In genomic region chr6:30616811-30617564, GRCh38 we compare ENCODE assay signal across 8 cellular contexts. TPM values are rescaled to one million over a fixed set of nuclear protein-coding genes. Genes with fewer than 3 reads are reported as not detected.
DNase-seq lines count a peak whose midpoint lies in the region; ATAC-seq and TF ChIP-seq lines count a peak whose summit lies in the region.

TSS of gene PPP1R10 (minus strand) at chr6:30617243. CDS start at chr6:30609944, 7,299 bp downstream.

- peak within 1 kb of the TSS; percentile 95 for H3K4me3 Mint-ChIP-seq in T-helper 1 cell treated with Interleukin-12 subunit alpha and Interleukin-12 subunit beta and Interleukin-4 antibody, amounts not matched to agents 30 μg/mL and 1 μg/mL, for 36 hours

- WGBS in heart right ventricle, 2 donors, result 0 to 1% methylated on average over 40 of the region's 40 CpGs

- in situ Hi-C loops in GM13977 (cut with MboI; ENCODE audit: low pct_unique_long_range_greater_than_20kb, low sequenced_read_pairs, unreplicated experiment), result no loop called here

- TF ChIP-seq CTCF in GM13977 (IDR thresholded peaks at IDR 0.05; ENCODE audit: extremely low read depth, insufficient read depth, missing control alignments) (no peak), heart right ventricle (IDR thresholded peaks at IDR 0.05) (no peak), upper lobe of right lung (IDR thresholded peaks at IDR 0.05) (no peak)

- peaks cover 43% of the 10 kb centered on the region for H3K36me3 Mint-ChIP-seq in T-helper 1 cell treated with Interleukin-12 subunit alpha and Interleukin-12 subunit beta and Interleukin-4 antibody, amounts not matched to agents 30 μg/mL and 1 μg/mL, for 36 hours (ENCODE audit: low read depth)

- intact Hi-C loops in heart right ventricle (cut with DNase I) (loop anchor here in 6 of 10 donors (1.0 to 5.0 kb wide), 5 partner anchors 70 to 125 kb away; partner anchors contain the start of genes TUBB (in 5 of the 6), FLOT1 (in 1 of the 6), IER3 (in 1 of the 6) and PPP1R18 (in 1 of the 6)), posterior vena cava (cut with DNase I) (no loop called here), upper lobe of right lung (cut with DNase I) (no loop called here)

- H3K36me3 ChIP-seq in heart right ventricle (peaks cover 4 to 61% (median 32%) of the 10 kb centered on the region in 9 donors), upper lobe of right lung (peaks cover 39% of the 10 kb centered on the region)

- ATAC-seq in HG02884 (IDR thresholded peaks at IDR 0.05; ENCODE audit: unreplicated experiment), result peak; percentile 75
- ATAC-seq in heart right ventricle, result peak; percentile 89 to 94 (median 92)
- ATAC-seq in upper lobe of right lung, result peak; percentile 92

- peak within 1 kb of the TSS; percentile 86 to 98 (median 95) for H3K27ac ChIP-seq in heart right ventricle
- peak within 1 kb of the TSS; percentile 99 for H3K27ac ChIP-seq in upper lobe of right lung

- H3K27ac Mint-ChIP-seq in T-helper 1 cell treated with Interleukin-12 subunit alpha and Interleukin-12 subunit beta and Interleukin-4 antibody, amounts not matched to agents 30 μg/mL and 1 μg/mL, for 36 hours, result peak within 1 kb of the TSS; percentile 98

- H3K9me3 ChIP-seq in heart right ventricle, result no peaks in the 10 kb centered on the region
- H3K9me3 ChIP-seq in upper lobe of right lung, result no peaks in the 10 kb centered on the region

- peaks cover 6% of the 10 kb centered on the region for H3K27me3 Mint-ChIP-seq in T-helper 1 cell treated with Interleukin-12 subunit alpha and Interleukin-12 subunit beta and Interleukin-4 antibody, amounts not matched to agents 30 μg/mL and 1 μg/mL, for 36 hours (ENCODE audit: low read depth)

- peaks cover 12 to 44% (median 40%) of the 10 kb centered on the region in 9 donors for H3K4me1 ChIP-seq in heart right ventricle
- peaks cover 34% of the 10 kb centered on the region for H3K4me1 ChIP-seq in upper lobe of right lung

- peaks cover 35% of the 10 kb centered on the region for H3K4me1 Mint-ChIP-seq in T-helper 1 cell treated with Interleukin-12 subunit alpha and Interleukin-12 subunit beta and Interleukin-4 antibody, amounts not matched to agents 30 μg/mL and 1 μg/mL, for 36 hours (ENCODE audit: low read depth)

- H3K27me3 ChIP-seq in heart right ventricle (no peaks in the 10 kb centered on the region), upper lobe of right lung (no peaks in the 10 kb centered on the region)

- peak; percentile 92 for DNase-seq in GM13977 (ENCODE audit: low spot score)
- peak; percentile 98 for DNase-seq in NCI-H1694 (lab: John Stamatoyannopoulos, UW)
- DNase-seq in amniotic stem cell (lab: John Stamatoyannopoulos, UW), result peak; percentile 99
- peak; percentile 97 to 100 for DNase-seq in heart right ventricle
- peak; percentile 99 for DNase-seq in posterior vena cava (ENCODE audit: low spot score)
- peak; percentile 98 for DNase-seq in upper lobe of right lung

- H3K4me3 ChIP-seq in heart right ventricle (peak within 1 kb of the TSS; percentile 57 to 94 (median 76)), upper lobe of right lung (peak within 1 kb of the TSS; percentile 70)

- no peaks in the 10 kb centered on the region for H3K9me3 Mint-ChIP-seq in T-helper 1 cell treated with Interleukin-12 subunit alpha and Interleukin-12 subunit beta and Interleukin-4 antibody, amounts not matched to agents 30 μg/mL and 1 μg/mL, for 36 hours

RNA-seq across cellular contexts. Expression of gene PPP1R10, which starts in this region (rescaled TPM):
- total RNA-seq in heart right ventricle (10 to 100 TPM; 24.9 to 51.1 (median 33.1) TPM), posterior vena cava (10 to 100 TPM; 35.2 to 50.7 TPM), upper lobe of right lung (68.3 TPM)
- 10 to 100 TPM in 1 of 2 donors, 1 to 10 TPM in 1; 7.8 to 17.0 TPM for polyA plus RNA-seq in heart right ventricle

Comparison
In these comparisons a context has a peak if more than half of its experiments do, and no peak if none do; other contexts are left out.
1. Peak in every context shown above with its lines: DNase-seq, ATAC-seq, H3K4me3 ChIP-seq and H3K27ac ChIP-seq.
2. intact Hi-C loops: an anchor here in heart right ventricle (1.0 to 5.0 kb wide); none called in posterior vena cava and upper lobe of right lung.